ENCODE assay signal across 8 cellular contexts in genomic region chr14:64465856-64466554, GRCh38. TPM values are rescaled to one million over a fixed set of nuclear protein-coding genes. Genes with fewer than 3 reads are reported as not detected.
DNase-seq lines count a peak whose midpoint lies in the region; ATAC-seq and TF ChIP-seq lines count a peak whose summit lies in the region.

No MANE protein-coding gene starts in this region.

- DNase-seq in Right ventricle myocardium inferior (ENCODE audit: missing footprints), result no peak
- DNase-seq in cardiac septum (ENCODE audit: low spot score), result no peak
- peak; percentile 1 for DNase-seq in NCI-H146 treated with DMSO at 0.1 percent for 48 hours (lab: John Stamatoyannopoulos, UW; ENCODE audit: unreplicated experiment)
- DNase-seq in body of pancreas, result peak in 3 of 4 donors; percentile 16 to 30 (median 19)
- DNase-seq in iPS-NIHi11 (ENCODE audit: low spot score), result peak; percentile 61
- DNase-seq in NCI-H1436 (lab: John Stamatoyannopoulos, UW), result no peak

- H3K9me3 ChIP-seq in body of pancreas (no peaks in the 10 kb centered on the region), skeletal muscle satellite cell (replicated peaks; ENCODE audit: low read length) (no peaks in the 10 kb centered on the region)

- ATAC-seq in Right ventricle myocardium inferior, result peak; percentile 55
- ATAC-seq in body of pancreas, result peak; percentile 36
- ATAC-seq in HG03095 (IDR thresholded peaks at IDR 0.05; ENCODE audit: unreplicated experiment), result no peak

- intact Hi-C loops in Right ventricle myocardium inferior (cut with DNase I), result no loop called here
- intact Hi-C loops in cardiac septum (cut with DNase I), result no loop called here
- intact Hi-C loops in body of pancreas (cut with DNase I), result no loop called here

- peak overlapping the region; percentile 50 for H3K9ac ChIP-seq in skeletal muscle satellite cell (ENCODE audit: low read depth, low read length)

- H3K36me3 ChIP-seq in body of pancreas (replicated peaks in 1 of 2; ENCODE audit: insufficient read depth in 1 of 2, low read depth in 2 of 2) (no peaks in the 10 kb centered on the region), skeletal muscle satellite cell (ENCODE audit: insufficient read depth, low read length) (no peaks in the 10 kb centered on the region)

- H3K4me2 ChIP-seq in skeletal muscle satellite cell (ENCODE audit: low read length), result peak overlapping the region; percentile 90

- TF ChIP-seq CTCF in body of pancreas (IDR thresholded peaks at IDR 0.05), result peak in 2 of 7 experiments; percentile 8 to 18

- 7 to 9% methylated on average over 14 of the region's 14 CpGs for WGBS in body of pancreas, 2 donors

- peak overlapping the region; percentile 48 to 49 for H3K4me3 ChIP-seq in body of pancreas
- H3K4me3 ChIP-seq in skeletal muscle satellite cell (ENCODE audit: low read length), result peak overlapping the region; percentile 71

- no peak for TF ChIP-seq POLR2A in body of pancreas (IDR thresholded peaks at IDR 0.05)

- H3K27ac ChIP-seq in body of pancreas, result peak overlapping the region in 3 of 4 donors; percentile 39 to 49 (median 48)

- no peaks in the 10 kb centered on the region for H3K27me3 ChIP-seq in body of pancreas
- no peaks in the 10 kb centered on the region for H3K27me3 ChIP-seq in skeletal muscle satellite cell (ENCODE audit: control insufficient read depth, insufficient read depth, low read length)

- H3K4me1 ChIP-seq in body of pancreas (peaks cover 15% of the 10 kb centered on the region), skeletal muscle satellite cell (ENCODE audit: control insufficient read depth, insufficient read depth, low read length) (peaks cover 9% of the 10 kb centered on the region)

RNA-seq across cellular contexts. Expression of gene AKAP5, which starts 0.7 kb away (rescaled TPM):
- total RNA-seq in Right ventricle myocardium inferior (0.16 TPM), cardiac septum (0.51 TPM), body of pancreas (under 1 TPM in 1 of 2 donors, not detected in 1; under 0.01 TPM)
- 0.22 and 0.25 TPM in 2 replicates for total RNA-seq in skeletal muscle satellite cell (2012; rRNA removed)

RNA-seq across cellular contexts. Expression of gene ZBTB25, which starts 37.6 kb away (rescaled TPM):
- total RNA-seq in Right ventricle myocardium inferior (17.6 TPM), cardiac septum (21.4 TPM), body of pancreas (10 to 100 TPM in 1 of 2 donors, 1 to 10 TPM in 1; 7.9 to 10.6 TPM)
- 7.0 and 7.4 TPM in 2 replicates for total RNA-seq in skeletal muscle satellite cell (2012; rRNA removed)

RNA-seq across cellular contexts. Expression of gene ZBTB1, which starts 38.6 kb away (rescaled TPM):
- total RNA-seq in Right ventricle myocardium inferior, result 22.3 TPM
- 25.4 TPM for total RNA-seq in cardiac septum
- total RNA-seq in body of pancreas, result 10 to 100 TPM; 28.5 to 43.8 TPM
- 37.6 and 39.8 TPM in 2 replicates for total RNA-seq in skeletal muscle satellite cell (2012; rRNA removed)

Comparison
In these comparisons a context has a peak if more than half of its experiments do, and no peak if none do; other contexts are left out.
1. DNase-seq: peak in NCI-H146 treated with DMSO at 0.1 percent for 48 hours (single experiment), body of pancreas (3 of 4) and iPS-NIHi11 (single experiment); none in Right ventricle myocardium inferior (single experiment), cardiac septum (single experiment) and NCI-H1436 (single experiment).